In the genomic region with DNA sequence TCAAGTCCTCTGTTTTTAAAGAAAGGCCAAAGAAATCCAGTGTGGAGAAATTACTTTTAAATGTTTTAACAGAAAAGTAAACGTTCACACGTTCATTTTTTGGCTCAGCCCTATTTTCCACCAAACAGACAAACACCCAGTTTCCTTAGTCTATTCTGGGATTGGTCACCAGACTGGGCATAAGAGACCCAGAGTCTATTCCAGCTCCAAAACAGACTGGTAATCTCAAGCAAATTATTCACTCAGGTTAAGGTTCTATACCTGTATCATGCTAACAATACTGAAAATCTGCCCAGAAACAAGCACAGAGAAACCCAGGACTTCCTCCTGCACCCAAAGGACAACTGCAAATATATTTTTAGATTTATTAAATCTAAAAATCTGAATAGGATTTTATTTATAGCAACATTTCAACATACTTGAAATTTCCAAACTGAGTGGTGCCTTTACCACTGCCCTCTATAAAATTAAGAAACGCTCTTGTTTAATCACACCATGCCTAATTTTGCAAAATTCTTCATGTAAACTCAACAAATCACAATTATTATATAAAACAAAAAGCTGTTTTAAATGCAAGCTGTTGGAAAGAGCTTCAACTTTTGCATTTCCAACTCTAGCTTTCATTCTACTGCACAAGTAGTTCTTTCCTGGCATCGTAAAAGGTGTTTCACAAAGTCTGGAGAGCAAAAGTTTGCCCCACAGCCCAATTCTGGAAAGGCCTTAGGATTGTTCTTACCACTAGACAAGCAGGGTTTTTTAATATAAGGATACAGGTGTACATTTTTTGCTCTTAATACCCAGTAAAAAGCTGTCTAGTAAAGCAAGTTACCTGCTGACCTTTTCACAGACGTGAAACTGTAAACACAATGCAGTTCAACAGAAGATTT, we compare ENCODE assay signal across 1 cellular context.
TF ChIP-seq lines count a peak whose summit lies in the region.

No MANE protein-coding gene starts in this region.

TF ChIP-seq in H1, 55 proteins besides CTCF, POLR2A, EP300 and RAD21 (continued from another document):
- TF ChIP-seq GABPA (IDR thresholded peaks at IDR 0.05; ENCODE audit: borderline replicate concordance, insufficient read depth, low read length) (no peak), TEAD4 (IDR thresholded peaks at IDR 0.05; ENCODE audit: low read depth, low read length) (no peak), NANOG (IDR thresholded peaks at IDR 0.05; ENCODE audit: insufficient read depth, low read depth, low read length, poor library complexity, severe bottlenecking) (no peak), BRCA1 (IDR thresholded peaks at IDR 0.05; ENCODE audit: low read depth, low read length) (no peak), RBBP5 (IDR thresholded peaks at IDR 0.05; ENCODE audit: borderline replicate concordance, low read depth, low read length) (no peak), TBP (IDR thresholded peaks at IDR 0.05; ENCODE audit: low read depth, low read length) (no peak), SUZ12 (IDR thresholded peaks at IDR 0.05; ENCODE audit: low read length) (no peak), CHD1 (IDR thresholded peaks at IDR 0.05; ENCODE audit: low read depth, low read length) (no peak), SP1 (IDR thresholded peaks at IDR 0.05; ENCODE audit: low read depth, low read length) (no peak)
- TF ChIP-seq, protein P1, sequence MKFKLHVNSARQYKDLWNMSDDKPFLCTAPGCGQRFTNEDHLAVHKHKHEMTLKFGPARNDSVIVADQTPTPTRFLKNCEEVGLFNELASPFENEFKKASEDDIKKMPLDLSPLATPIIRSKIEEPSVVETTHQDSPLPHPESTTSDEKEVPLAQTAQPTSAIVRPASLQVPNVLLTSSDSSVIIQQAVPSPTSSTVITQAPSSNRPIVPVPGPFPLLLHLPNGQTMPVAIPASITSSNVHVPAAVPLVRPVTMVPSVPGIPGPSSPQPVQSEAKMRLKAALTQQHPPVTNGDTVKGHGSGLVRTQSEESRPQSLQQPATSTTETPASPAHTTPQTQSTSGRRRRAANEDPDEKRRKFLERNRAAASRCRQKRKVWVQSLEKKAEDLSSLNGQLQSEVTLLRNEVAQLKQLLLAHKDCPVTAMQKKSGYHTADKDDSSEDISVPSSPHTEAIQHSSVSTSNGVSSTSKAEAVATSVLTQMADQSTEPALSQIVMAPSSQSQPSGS (IDR thresholded peaks at IDR 0.05; ENCODE audit: low read length) = no peak
